8 cellular contexts compared by ENCODE assay signal in genomic region chr12:6778571-6779550, GRCh38. TPM values are rescaled to one million over a fixed set of nuclear protein-coding genes. Genes with fewer than 3 reads are reported as not detected.
DNase-seq lines count a peak whose midpoint lies in the region; ATAC-seq, FAIRE-seq and TF ChIP-seq lines count a peak whose summit lies in the region.

No MANE protein-coding gene starts in this region.

- in situ Hi-C loops in HepG2 (cut with HindIII; ENCODE audit: extremely low pct_ligation_motif_present, low pct_unique_long_range_greater_than_20kb), result no loop called here

- H3K27me3 Mint-ChIP-seq in dendritic cell treated with granulocyte-macrophage colony-stimulating factor and Interleukin-4, amounts not matched to agents 40 ng/mL and 50 ng/mL, for 4 days, result peaks cover 49% of the 10 kb centered on the region

- peak overlapping the region; percentile 74 for H3K27ac Mint-ChIP-seq in dendritic cell treated with granulocyte-macrophage colony-stimulating factor and Interleukin-4, amounts not matched to agents 40 ng/mL and 50 ng/mL, for 4 days

- H3K4me1 Mint-ChIP-seq in dendritic cell treated with granulocyte-macrophage colony-stimulating factor and Interleukin-4, amounts not matched to agents 40 ng/mL and 50 ng/mL, for 4 days (ENCODE audit: low read depth), result peaks cover 47% of the 10 kb centered on the region

- TF ChIP-seq RAD21 in HepG2 (CRISPR knock-in tag; IDR thresholded peaks at IDR 0.05), result peak; percentile 99

- TF ChIP-seq EP300 in HepG2 (IDR thresholded peaks at IDR 0.05; ENCODE audit: low read depth in 2 of 2, low read length in 2 of 2), result peak in 1 of 2 experiments; percentile 41; a peak in 2 of 4 replicates
- peak; percentile 53; the same call in 1 of the 2 replicates for TF ChIP-seq EP300 in HepG2 (CRISPR knock-in tag; IDR thresholded peaks at IDR 0.05; ENCODE audit: borderline replicate concordance)

- TF ChIP-seq POLR2A in GM19193 (IDR thresholded peaks at IDR 0.05; ENCODE audit: extremely low read depth, insufficient read depth, insufficient read length) (peak; percentile 16), HepG2 (IDR thresholded peaks at IDR 0.05; ENCODE audit: insufficient read depth in 1 of 2, low read depth in 2 of 2, low read length in 2 of 2) (0 out of 4 replicates have a peak, but pooled peaks of 1 of the 2 experiments have one; percentile 33)

- H3K27me3 ChIP-seq in HepG2 (ENCODE audit: control insufficient read depth in 1 of 2, insufficient read depth in 2 of 2, low read length in 2 of 2), result peaks cover 2 to 16% of the 10 kb centered on the region in 2 experiments; a peak in 2 of 5 replicates

- peak overlapping the region; percentile 16 for H3K27ac ChIP-seq in HepG2 (ENCODE audit: extremely low read length, insufficient read depth, low read length)

- peak; percentile 94 for FAIRE-seq in HepG2 (lab: Jason Lieb, UNC)

- peak; percentile 62 for ATAC-seq in HG03558 (IDR thresholded peaks at IDR 0.05; ENCODE audit: extremely low read depth, unreplicated experiment)
- peak; percentile 89 for ATAC-seq in HepG2

- no peaks in the 10 kb centered on the region for H3K79me2 ChIP-seq in HepG2 (ENCODE audit: insufficient read depth, low read length)

- H4K20me1 ChIP-seq in HepG2 (ENCODE audit: insufficient read depth, low read length), result no peaks in the 10 kb centered on the region

- H3K9ac ChIP-seq in HepG2 (ENCODE audit: insufficient read depth, low read depth, low read length), result peak overlapping the region; percentile 1; the same call in 1 of the 2 replicates

- H3K9me3 ChIP-seq in HepG2 (ENCODE audit: low read length), result no peaks in the 10 kb centered on the region

- no peak overlapping the region for H2AFZ ChIP-seq in HepG2 (ENCODE audit: low read length)

- BruUV-seq in HepG2 (replicated peaks; lab: Mats Ljungman, UMichigan), result no TSS peak

- intact Hi-C loops in dendritic cell treated with granulocyte-macrophage colony-stimulating factor and Interleukin-4, amounts not matched to agents 40 ng/mL and 50 ng/mL, for 4 days (cut with micrococcal nuclease), result loop anchor here (1.0 to 5.0 kb wide), 3 partner anchors 26 to 162 kb away; partner anchors contain the start of gene MLF2
- intact Hi-C loops in HepG2 (cut with micrococcal nuclease; ENCODE audit: unreplicated experiment), result loop anchor here (1.0 to 2.0 kb wide), 3 partner anchors 26 to 46 kb away; partner anchors contain the start of gene MLF2

- peak overlapping the region; percentile 69 for H3K4me2 ChIP-seq in HepG2 (ENCODE audit: low read depth, low read length)

- peak; percentile 92 for DNase-seq in AG10803 (ENCODE audit: low read depth)
- peak; percentile 61 for DNase-seq in NCI-H748 treated with DMSO at 0.1 percent for 48 hours (lab: John Stamatoyannopoulos, UW)
- DNase-seq in activated CD4-positive, alpha-beta T cell treated with anti-CD3 and anti-CD28 coated beads, Interleukin-2, amount 50 U/mL, for 24 hours (ENCODE audit: low read depth in 1 of 2, low spot score in 1 of 2), result peak; percentile 77 to 86
- peak; percentile 85 for DNase-seq in HepG2 (ENCODE audit: low spot score)
- peak; percentile 83 for DNase-seq in stimulated activated CD4-positive, alpha-beta T cell treated with anti-CD3 and anti-CD28 coated beads, Interleukin-2, amount 100 ng/mL, for 4 hours (ENCODE audit: low read depth)

- POLR2A ChIA-PET in HepG2 (lab: Yijun Ruan, JAX), result interaction anchor here (0.6 to 5.5 kb wide), 8 partner anchors 10 to 146 kb away, joined by 3 to 59 read pairs (median 4); partner anchors contain the start of genes COPS7A, MLF2, PTMS and ZNF384

- peaks cover 83% of the 10 kb centered on the region for H3K4me1 ChIP-seq in HepG2 (ENCODE audit: insufficient read depth, low read length)

- H3K4me3 Mint-ChIP-seq in dendritic cell treated with granulocyte-macrophage colony-stimulating factor and Interleukin-4, amounts not matched to agents 40 ng/mL and 50 ng/mL, for 4 days, result peak overlapping the region; percentile 78

- WGBS in HepG2 (ENCODE audit: low lambda C conversion rate), result 5% methylated on average over 34 of the region's 35 CpGs

- H3K4me3 ChIP-seq in AG10803 (ENCODE audit: low read length) (peak overlapping the region; percentile 55), HepG2 (replicated peaks in 1 of 3; ENCODE audit: insufficient read depth in 1 of 3, low read depth in 2 of 3, low read length in 3 of 3) (peak overlapping the region; percentile 1 to 47 (median 35); a peak in 4 of 6 replicates)

- no peaks in the 10 kb centered on the region for H3K9me3 Mint-ChIP-seq in dendritic cell treated with granulocyte-macrophage colony-stimulating factor and Interleukin-4, amounts not matched to agents 40 ng/mL and 50 ng/mL, for 4 days

- no peaks in the 10 kb centered on the region for H3K36me3 ChIP-seq in HepG2 (replicated peaks in 1 of 2; ENCODE audit: control insufficient read depth in 1 of 2, insufficient read depth in 2 of 2, low read length in 2 of 2)

- TF ChIP-seq CTCF in AG10803 (conservative IDR thresholded peaks at IDR 0.05; ENCODE audit: low read length) (peak; percentile 92), HepG2 (CRISPR knock-in tag; IDR thresholded peaks at IDR 0.05) (peak; percentile 100)

- no peaks in the 10 kb centered on the region for H3K36me3 Mint-ChIP-seq in dendritic cell treated with granulocyte-macrophage colony-stimulating factor and Interleukin-4, amounts not matched to agents 40 ng/mL and 50 ng/mL, for 4 days (ENCODE audit: low read depth)

- CTCF ChIA-PET in HepG2 (lab: Yijun Ruan, JAX; ENCODE audit: low intra/inter-chr PET ratio, low total read pairs), result interaction anchor here (1.3 to 2.9 kb wide), 3 partner anchors 12 to 43 kb away, joined by 4 to 54 read pairs (median 16); partner anchors contain the start of gene MLF2

RNA-seq across cellular contexts. Expression of gene LAG3, which starts 6.5 kb away (rescaled TPM):
- 0.11 TPM in 1 of 2 replicates, not detected in the other for total RNA-seq in HepG2 (2016; rRNA removed; fragmentation: Illumina TruSeq; extraction: Trizol)
- total RNA-seq in HepG2 (2016; cell fraction: cytosol; rRNA removed; fragmentation: Illumina TruSeq; extraction: Trizol; ENCODE audit: low read depth), result not detected in 2 replicates
- 0.11 TPM in 1 of 2 replicates, not detected in the other for total RNA-seq in HepG2 (2016; cell fraction: insoluble cytoplasmic fraction; rRNA removed; fragmentation: Illumina TruSeq; extraction: Trizol)
- 0.07 TPM in 1 of 2 replicates, not detected in the other for total RNA-seq in HepG2 (2016; cell fraction: membrane; rRNA removed; fragmentation: Illumina TruSeq; extraction: Trizol)
- 0.31 TPM in 1 of 2 replicates, not detected in the other for total RNA-seq in HepG2 (2016; cell fraction: nucleus; rRNA removed; fragmentation: Illumina TruSeq; extraction: Trizol)
- polyA plus RNA-seq in HepG2 (2011; rRNA removed), result 0.26 and 0.51 TPM in 2 replicates
- polyA plus RNA-seq in HepG2 (2011; cell fraction: cytosol; rRNA removed), result 0.08 and 0.15 TPM in 2 replicates
- polyA plus RNA-seq in HepG2 (2011; cell fraction: nucleus; rRNA removed), result 3.5 and 3.6 TPM in 2 replicates
- polyA plus RNA-seq in HepG2 (2012), result 0.95 and 1.0 TPM in 2 replicates
- not detected in 2 replicates for polyA plus RNA-seq in HepG2 (2016; cell fraction: cytosol; fragmentation: Illumina TruSeq; extraction: Trizol; ENCODE audit: low read depth)
- not detected in 2 replicates for polyA plus RNA-seq in HepG2 (2016; cell fraction: insoluble cytoplasmic fraction; fragmentation: Illumina TruSeq; extraction: Trizol; ENCODE audit: low read depth)
- 0.11 TPM in 1 of 2 replicates, not detected in the other for polyA plus RNA-seq in HepG2 (2016; cell fraction: membrane; fragmentation: Illumina TruSeq; extraction: Trizol; ENCODE audit: low read depth)
- 1.3 and 2.2 TPM in 2 replicates for polyA plus RNA-seq in HepG2 (2016; cell fraction: nucleus; fragmentation: Illumina TruSeq; extraction: Trizol; ENCODE audit: insufficient read depth, low read depth)
- 0.08 and 0.54 TPM in 2 replicates for polyA minus RNA-seq in HepG2 (2011; rRNA and poly(A)+ RNA removed; ENCODE audit: low replicate concordance)
- polyA minus RNA-seq in HepG2 (2011; cell fraction: cytosol; rRNA and poly(A)+ RNA removed), result not detected in 2 replicates
- polyA minus RNA-seq in HepG2 (2011; cell fraction: nucleus; rRNA and poly(A)+ RNA removed), result 0.90 and 2.0 TPM in 2 replicates

RNA-seq across cellular contexts. Expression of gene CD4, which starts 10.5 kb away (rescaled TPM):
- 0.07 and 0.27 TPM in 2 replicates for total RNA-seq in HepG2 (2016; rRNA removed; fragmentation: Illumina TruSeq; extraction: Trizol)
- not detected in 2 replicates for total RNA-seq in HepG2 (2016; cell fraction: cytosol; rRNA removed; fragmentation: Illumina TruSeq; extraction: Trizol; ENCODE audit: low read depth)
- 0.15 TPM in 1 of 2 replicates, not detected in the other for total RNA-seq in HepG2 (2016; cell fraction: insoluble cytoplasmic fraction; rRNA removed; fragmentation: Illumina TruSeq; extraction: Trizol)
- total RNA-seq in HepG2 (2016; cell fraction: membrane; rRNA removed; fragmentation: Illumina TruSeq; extraction: Trizol), result 0.10 TPM in 1 of 2 replicates, not detected in the other
- total RNA-seq in HepG2 (2016; cell fraction: nucleus; rRNA removed; fragmentation: Illumina TruSeq; extraction: Trizol), result 0.28 and 0.41 TPM in 2 replicates
- polyA plus RNA-seq in HepG2 (2011; rRNA removed), result 0.68 and 0.95 TPM in 2 replicates
- 0.54 and 0.87 TPM in 2 replicates for polyA plus RNA-seq in HepG2 (2011; cell fraction: cytosol; rRNA removed)
- polyA plus RNA-seq in HepG2 (2011; cell fraction: nucleus; rRNA removed), result 0.55 and 0.64 TPM in 2 replicates
- polyA plus RNA-seq in HepG2 (2012), result 1.5 and 2.7 TPM in 2 replicates
- 0.06 and 0.14 TPM in 2 replicates for polyA plus RNA-seq in HepG2 (2016; cell fraction: cytosol; fragmentation: Illumina TruSeq; extraction: Trizol; ENCODE audit: low read depth)
- polyA plus RNA-seq in HepG2 (2016; cell fraction: insoluble cytoplasmic fraction; fragmentation: Illumina TruSeq; extraction: Trizol; ENCODE audit: low read depth), result 0.16 and 0.24 TPM in 2 replicates
- polyA plus RNA-seq in HepG2 (2016; cell fraction: membrane; fragmentation: Illumina TruSeq; extraction: Trizol; ENCODE audit: low read depth), result not detected in 2 replicates
- 0.52 and 0.68 TPM in 2 replicates for polyA plus RNA-seq in HepG2 (2016; cell fraction: nucleus; fragmentation: Illumina TruSeq; extraction: Trizol; ENCODE audit: insufficient read depth, low read depth)
- 2.6 TPM in 1 of 2 replicates, not detected in the other for polyA minus RNA-seq in HepG2 (2011; rRNA and poly(A)+ RNA removed; ENCODE audit: low replicate concordance)
- 0.20 and 0.70 TPM in 2 replicates for polyA minus RNA-seq in HepG2 (2011; cell fraction: cytosol; rRNA and poly(A)+ RNA removed)
- polyA minus RNA-seq in HepG2 (2011; cell fraction: nucleus; rRNA and poly(A)+ RNA removed), result 0.39 and 0.87 TPM in 2 replicates

RNA-seq across cellular contexts. Expression of gene PTMS, which starts 12.7 kb away (rescaled TPM):
- 40.5 and 42.1 TPM in 2 replicates for total RNA-seq in HepG2 (2016; rRNA removed; fragmentation: Illumina TruSeq; extraction: Trizol)
- total RNA-seq in HepG2 (2016; cell fraction: cytosol; rRNA removed; fragmentation: Illumina TruSeq; extraction: Trizol; ENCODE audit: low read depth), result 20.4 and 25.8 TPM in 2 replicates
- total RNA-seq in HepG2 (2016; cell fraction: insoluble cytoplasmic fraction; rRNA removed; fragmentation: Illumina TruSeq; extraction: Trizol), result 34.7 and 40.6 TPM in 2 replicates
- 33.5 and 39.4 TPM in 2 replicates for total RNA-seq in HepG2 (2016; cell fraction: membrane; rRNA removed; fragmentation: Illumina TruSeq; extraction: Trizol)
- total RNA-seq in HepG2 (2016; cell fraction: nucleus; rRNA removed; fragmentation: Illumina TruSeq; extraction: Trizol), result 24.6 and 26.7 TPM in 2 replicates
- 79.1 and 82.4 TPM in 2 replicates for polyA plus RNA-seq in HepG2 (2011; rRNA removed)
- 82.7 and 86.9 TPM in 2 replicates for polyA plus RNA-seq in HepG2 (2011; cell fraction: cytosol; rRNA removed)
- polyA plus RNA-seq in HepG2 (2011; cell fraction: nucleus; rRNA removed), result 107 and 116 TPM in 2 replicates
- polyA plus RNA-seq in HepG2 (2012), result 128 and 237 TPM in 2 replicates
- polyA plus RNA-seq in HepG2 (2016; cell fraction: cytosol; fragmentation: Illumina TruSeq; extraction: Trizol; ENCODE audit: low read depth), result 96.6 and 97.7 TPM in 2 replicates
- polyA plus RNA-seq in HepG2 (2016; cell fraction: insoluble cytoplasmic fraction; fragmentation: Illumina TruSeq; extraction: Trizol; ENCODE audit: low read depth), result 162 and 207 TPM in 2 replicates
- 140 and 143 TPM in 2 replicates for polyA plus RNA-seq in HepG2 (2016; cell fraction: membrane; fragmentation: Illumina TruSeq; extraction: Trizol; ENCODE audit: low read depth)
- 169 and 175 TPM in 2 replicates for polyA plus RNA-seq in HepG2 (2016; cell fraction: nucleus; fragmentation: Illumina TruSeq; extraction: Trizol; ENCODE audit: insufficient read depth, low read depth)
- 46.9 and 158 TPM in 2 replicates for polyA minus RNA-seq in HepG2 (2011; rRNA and poly(A)+ RNA removed; ENCODE audit: low replicate concordance)
- 19.3 and 21.6 TPM in 2 replicates for polyA minus RNA-seq in HepG2 (2011; cell fraction: cytosol; rRNA and poly(A)+ RNA removed)
- 8.1 and 13.0 TPM in 2 replicates for polyA minus RNA-seq in HepG2 (2011; cell fraction: nucleus; rRNA and poly(A)+ RNA removed)

RNA-seq across cellular contexts. Expression of gene MLF2, which starts 25.9 kb away (rescaled TPM):
- 88.1 and 95.8 TPM in 2 replicates for total RNA-seq in HepG2 (2016; rRNA removed; fragmentation: Illumina TruSeq; extraction: Trizol)
- total RNA-seq in HepG2 (2016; cell fraction: cytosol; rRNA removed; fragmentation: Illumina TruSeq; extraction: Trizol; ENCODE audit: low read depth), result 20.8 and 28.2 TPM in 2 replicates
- total RNA-seq in HepG2 (2016; cell fraction: insoluble cytoplasmic fraction; rRNA removed; fragmentation: Illumina TruSeq; extraction: Trizol), result 86.9 and 96.5 TPM in 2 replicates
- total RNA-seq in HepG2 (2016; cell fraction: membrane; rRNA removed; fragmentation: Illumina TruSeq; extraction: Trizol), result 41.7 and 71.5 TPM in 2 replicates
- total RNA-seq in HepG2 (2016; cell fraction: nucleus; rRNA removed; fragmentation: Illumina TruSeq; extraction: Trizol), result 50.4 and 54.8 TPM in 2 replicates
- polyA plus RNA-seq in HepG2 (2011; rRNA removed), result 167 and 178 TPM in 2 replicates
- polyA plus RNA-seq in HepG2 (2011; cell fraction: cytosol; rRNA removed), result 182 and 203 TPM in 2 replicates
- 234 and 240 TPM in 2 replicates for polyA plus RNA-seq in HepG2 (2011; cell fraction: nucleus; rRNA removed)
- 94.9 and 97.7 TPM in 2 replicates for polyA plus RNA-seq in HepG2 (2012)
- 31.3 and 48.0 TPM in 2 replicates for polyA plus RNA-seq in HepG2 (2016; cell fraction: cytosol; fragmentation: Illumina TruSeq; extraction: Trizol; ENCODE audit: low read depth)
- polyA plus RNA-seq in HepG2 (2016; cell fraction: insoluble cytoplasmic fraction; fragmentation: Illumina TruSeq; extraction: Trizol; ENCODE audit: low read depth), result 178 and 184 TPM in 2 replicates
- polyA plus RNA-seq in HepG2 (2016; cell fraction: membrane; fragmentation: Illumina TruSeq; extraction: Trizol; ENCODE audit: low read depth), result 69.7 and 93.5 TPM in 2 replicates
- 128 and 129 TPM in 2 replicates for polyA plus RNA-seq in HepG2 (2016; cell fraction: nucleus; fragmentation: Illumina TruSeq; extraction: Trizol; ENCODE audit: insufficient read depth, low read depth)
- polyA minus RNA-seq in HepG2 (2011; rRNA and poly(A)+ RNA removed; ENCODE audit: low replicate concordance), result 127 and 179 TPM in 2 replicates
- 36.1 and 36.7 TPM in 2 replicates for polyA minus RNA-seq in HepG2 (2011; cell fraction: cytosol; rRNA and poly(A)+ RNA removed)
- polyA minus RNA-seq in HepG2 (2011; cell fraction: nucleus; rRNA and poly(A)+ RNA removed), result 47.3 and 50.7 TPM in 2 replicates

RNA-seq across cellular contexts. Expression of gene GPR162, which starts 42.8 kb away (rescaled TPM):
- total RNA-seq in HepG2 (2016; rRNA removed; fragmentation: Illumina TruSeq; extraction: Trizol), result not detected in 2 replicates
- total RNA-seq in HepG2 (2016; cell fraction: cytosol; rRNA removed; fragmentation: Illumina TruSeq; extraction: Trizol; ENCODE audit: low read depth), result not detected in 2 replicates
- not detected in 2 replicates for total RNA-seq in HepG2 (2016; cell fraction: insoluble cytoplasmic fraction; rRNA removed; fragmentation: Illumina TruSeq; extraction: Trizol)
- not detected in 2 replicates for total RNA-seq in HepG2 (2016; cell fraction: membrane; rRNA removed; fragmentation: Illumina TruSeq; extraction: Trizol)
- total RNA-seq in HepG2 (2016; cell fraction: nucleus; rRNA removed; fragmentation: Illumina TruSeq; extraction: Trizol), result not detected in 2 replicates
- polyA plus RNA-seq in HepG2 (2011; rRNA removed), result 0.08 and 0.10 TPM in 2 replicates
- 0.05 and 0.08 TPM in 2 replicates for polyA plus RNA-seq in HepG2 (2011; cell fraction: cytosol; rRNA removed)
- polyA plus RNA-seq in HepG2 (2011; cell fraction: nucleus; rRNA removed), result 0.34 and 0.66 TPM in 2 replicates
- polyA plus RNA-seq in HepG2 (2012), result 0.51 and 0.78 TPM in 2 replicates
- not detected in 2 replicates for polyA plus RNA-seq in HepG2 (2016; cell fraction: cytosol; fragmentation: Illumina TruSeq; extraction: Trizol; ENCODE audit: low read depth)
- not detected in 2 replicates for polyA plus RNA-seq in HepG2 (2016; cell fraction: insoluble cytoplasmic fraction; fragmentation: Illumina TruSeq; extraction: Trizol; ENCODE audit: low read depth)
- not detected in 2 replicates for polyA plus RNA-seq in HepG2 (2016; cell fraction: membrane; fragmentation: Illumina TruSeq; extraction: Trizol; ENCODE audit: low read depth)
- polyA plus RNA-seq in HepG2 (2016; cell fraction: nucleus; fragmentation: Illumina TruSeq; extraction: Trizol; ENCODE audit: insufficient read depth, low read depth), result not detected in 2 replicates
- not detected in 2 replicates for polyA minus RNA-seq in HepG2 (2011; rRNA and poly(A)+ RNA removed; ENCODE audit: low replicate concordance)
- not detected in 2 replicates for polyA minus RNA-seq in HepG2 (2011; cell fraction: cytosol; rRNA and poly(A)+ RNA removed)
- polyA minus RNA-seq in HepG2 (2011; cell fraction: nucleus; rRNA and poly(A)+ RNA removed), result not detected in 2 replicates

Comparison
In these comparisons a context has a peak if more than half of its experiments do, and no peak if none do; other contexts are left out.
1. Peak in every context shown above with its lines: DNase-seq, ATAC-seq, H3K4me3 ChIP-seq and H3K27ac ChIP-seq.